ENCODE assay signal across 8 cellular contexts in genomic region chr9:33447404-33448158, GRCh38. TPM values are rescaled to one million over a fixed set of nuclear protein-coding genes. Genes with fewer than 3 reads are reported as not detected.
A peak's percentile ranks its signal among the peaks of the same experiment; 100 is the strongest.
DNase-seq lines count a peak whose midpoint lies in the region; ATAC-seq and TF ChIP-seq lines count a peak whose summit lies in the region.

TSS of gene AQP3 (minus strand) at chr9:33447593. CDS start at chr9:33447530, 63 bp downstream.

- ATAC-seq in GM21381 (IDR thresholded peaks at IDR 0.05; ENCODE audit: unreplicated experiment) = no peak

- peaks cover 17% of the 10 kb centered on the region for H3K4me1 ChIP-seq in iPS-18a (ENCODE audit: control insufficient read depth, low read depth, low read length)

- in situ Hi-C loops in astrocyte of the spinal cord (cut with HindIII; ENCODE audit: low sequenced_read_pairs) = no loop called here

- peak within 1 kb of the TSS; percentile 96 for H3K27ac Mint-ChIP-seq in T-helper 1 cell treated with Interleukin-12 subunit alpha and Interleukin-12 subunit beta and Interleukin-4 antibody, amounts not matched to agents 30 μg/mL and 1 μg/mL, for 36 hours

- H3K4me3 Mint-ChIP-seq in T-helper 1 cell treated with Interleukin-12 subunit alpha and Interleukin-12 subunit beta and Interleukin-4 antibody, amounts not matched to agents 30 μg/mL and 1 μg/mL, for 36 hours = peak within 1 kb of the TSS; percentile 97

- no peaks in the 10 kb centered on the region for H3K9me3 ChIP-seq in iPS-18a (ENCODE audit: control insufficient read depth, low read depth, low read length)

- TF ChIP-seq CTCF in astrocyte of the spinal cord (IDR thresholded peaks at IDR 0.05; ENCODE audit: low read depth, low read length) = peak; percentile 26

- no peaks in the 10 kb centered on the region for H3K36me3 ChIP-seq in iPS-18a (ENCODE audit: control insufficient read depth, low read depth, low read length)

- H3K4me3 ChIP-seq in Jurkat, Clone E6-1 (ENCODE audit: low read length) = peak within 1 kb of the TSS; percentile 69
- H3K4me3 ChIP-seq in astrocyte of the spinal cord (ENCODE audit: low read depth, low read length) (peak within 1 kb of the TSS; percentile 32), iPS-18a (ENCODE audit: low read length) (peak within 1 kb of the TSS; percentile 40), skin epidermis (peak within 1 kb of the TSS; percentile 43 to 63 (median 50))

- H3K27me3 Mint-ChIP-seq in T-helper 1 cell treated with Interleukin-12 subunit alpha and Interleukin-12 subunit beta and Interleukin-4 antibody, amounts not matched to agents 30 μg/mL and 1 μg/mL, for 36 hours (ENCODE audit: low read depth) = no peaks in the 10 kb centered on the region

- H3K4me1 Mint-ChIP-seq in T-helper 1 cell treated with Interleukin-12 subunit alpha and Interleukin-12 subunit beta and Interleukin-4 antibody, amounts not matched to agents 30 μg/mL and 1 μg/mL, for 36 hours (ENCODE audit: low read depth) = peaks cover 37% of the 10 kb centered on the region

- peaks cover 16% of the 10 kb centered on the region for H3K36me3 Mint-ChIP-seq in T-helper 1 cell treated with Interleukin-12 subunit alpha and Interleukin-12 subunit beta and Interleukin-4 antibody, amounts not matched to agents 30 μg/mL and 1 μg/mL, for 36 hours (ENCODE audit: low read depth)

- H3K9me3 Mint-ChIP-seq in T-helper 1 cell treated with Interleukin-12 subunit alpha and Interleukin-12 subunit beta and Interleukin-4 antibody, amounts not matched to agents 30 μg/mL and 1 μg/mL, for 36 hours = no peaks in the 10 kb centered on the region

- DNase-seq in NCI-H1417 (lab: John Stamatoyannopoulos, UW) (peak in 2 of 3 experiments; percentile 40 to 48), NCI-H1417 treated with DMSO at 0.1 percent for 48 hours (lab: John Stamatoyannopoulos, UW) (no peak), astrocyte of the spinal cord (ENCODE audit: low read depth, low spot score) (peak; percentile 29)
- DNase-seq in Jurkat, Clone E6-1 (ENCODE audit: low read depth, low spot score) = peak; percentile 53

- no peak within 1 kb of the TSS for H3K9ac ChIP-seq in iPS-18a (ENCODE audit: low read length)

- peaks cover 25% of the 10 kb centered on the region for H3K27me3 ChIP-seq in iPS-18a (ENCODE audit: control insufficient read depth, insufficient read depth, low read length)

- no peak within 1 kb of the TSS for H3K27ac ChIP-seq in iPS-18a (ENCODE audit: low read length)
- H3K27ac ChIP-seq in skin epidermis = peak within 1 kb of the TSS; percentile 52 to 94 (median 85)

RNA-seq across cellular contexts. Expression of gene AQP3, which starts in this region (rescaled TPM):
- polyA plus RNA-seq in Jurkat, Clone E6-1 (2012; ENCODE audit: insufficient read depth, insufficient read length) = 29.0 TPM
